22 cellular contexts compared by ENCODE assay signal in genomic region chr2:240472078-240472790, GRCh38. TPM values are rescaled to one million over a fixed set of nuclear protein-coding genes. Genes with fewer than 3 reads are reported as not detected.
DNase-seq lines count a peak whose midpoint lies in the region; ATAC-seq and TF ChIP-seq lines count a peak whose summit lies in the region.
"Had no signal": no experiment of that assay in that cellular context is flagged by ENCODE, and none has a peak within 500 bp of the region (broad histone marks: within the 10 kb centered on the region; RNA-seq: fewer than 3 reads in every experiment).

No MANE protein-coding gene starts in this region.

- H3K27me3 ChIP-seq in thoracic aorta (replicated peaks; ENCODE audit: insufficient read depth): no peaks in the 10 kb centered on the region
- H3K27me3 ChIP-seq: gastrocnemius medialis had no signal

- H3K4me1 ChIP-seq in thoracic aorta (ENCODE audit: control insufficient read depth in 1 of 2, low read depth in 2 of 2): no peaks in the 10 kb centered on the region
- H3K4me1 ChIP-seq: A549, gastrocnemius medialis had no signal

- H3K36me3 ChIP-seq in thoracic aorta: no peaks in the 10 kb centered on the region
- H3K36me3 ChIP-seq: gastrocnemius medialis had no signal

- H3K4me3 ChIP-seq in thoracic aorta: no peak overlapping the region
- H3K4me3 ChIP-seq: A549, gastrocnemius medialis, GM23248 had no signal

- peaks cover 7% of the 10 kb centered on the region for H3K9me3 ChIP-seq in thoracic aorta

- DNase-seq in activated gamma-delta T cell treated with Interleukin-2 at 50 U/mL for 16 hours (peak; percentile 2), activated gamma-delta T cell (lab: John Stamatoyannopoulos, UW) (no peak), LHCN-M2 (ENCODE audit: low read depth) (peak; percentile 19), hepatic stellate cell (ENCODE audit: low spot score) (peak; percentile 7), thoracic aorta (ENCODE audit: low spot score) (peak; percentile 1), retina (no peak), GDM1 (lab: John Stamatoyannopoulos, UW) (no peak)
- no peak for DNase-seq in stimulated activated CD8-positive, alpha-beta memory T cell treated with anti-CD3 and anti-CD28 coated beads, Interleukin-4, amount 100 ng/mL, for 48 hours
- DNase-seq: activated naive CD4-positive, alpha-beta T cell treated with anti-CD3 and anti-CD28 coated beads, Interleukin-2, amount 50 U/mL, for 16 hours; activated T-cell treated with anti-CD3 and anti-CD28 coated beads, Interleukin-2, amount 50 U/mL, for 24 hours; C1 segment of cervical spinal cord; central memory CD4-positive, alpha-beta T cell; erythroblast; gastrocnemius medialis; GM23248; KG1; NCI-H1092 treated with DMSO at 0.1 percent for 48 hours; NCI-H2081 treated with DMSO at 0.1 percent for 48 hours; NCI-H510A; stimulated activated CD4-positive, alpha-beta T cell treated with anti-CD3 and anti-CD28 coated beads, Interleukin-4, amount 100 ng/mL, for 1 hour had no signal

- no peak for TF ChIP-seq CTCF in thoracic aorta (IDR thresholded peaks at IDR 0.05)

- ATAC-seq in thoracic aorta (ENCODE audit: insufficient number of reproducible peaks, low FRiP score, low read depth): no peak
- ATAC-seq: gastrocnemius medialis had no signal

- H3K27ac ChIP-seq in thoracic aorta: no peak overlapping the region
- H3K27ac ChIP-seq: A549, gastrocnemius medialis, GM23248, VCaP had no signal

RNA-seq across cellular contexts. Expression of gene GPC1, which starts 36.8 kb away (rescaled TPM):
- 118 and 124 TPM in 2 replicates for total RNA-seq in LHCN-M2 (2014; rRNA removed)
- polyA plus RNA-seq in LHCN-M2 (2012): 313 TPM
- 100 to 1,000 TPM in 1 of 2 donors, 10 to 100 TPM in 1; 94.2 to 162 TPM for total RNA-seq in thoracic aorta

Comparison
In these comparisons a context has a peak if more than half of its experiments do, and no peak if none do; other contexts are left out.
1. DNase-seq: peak in activated gamma-delta T cell treated with Interleukin-2 at 50 U/mL for 16 hours (single experiment), LHCN-M2 (single experiment), hepatic stellate cell (single experiment) and thoracic aorta (single experiment); none in activated gamma-delta T cell (single experiment), retina (single experiment), stimulated activated CD8-positive, alpha-beta memory T cell treated with anti-CD3 and anti-CD28 coated beads, Interleukin-4, amount 100 ng/mL, for 48 hours (single experiment) and GDM1 (single experiment).